8 cellular contexts compared by ENCODE assay signal in the genomic region with DNA sequence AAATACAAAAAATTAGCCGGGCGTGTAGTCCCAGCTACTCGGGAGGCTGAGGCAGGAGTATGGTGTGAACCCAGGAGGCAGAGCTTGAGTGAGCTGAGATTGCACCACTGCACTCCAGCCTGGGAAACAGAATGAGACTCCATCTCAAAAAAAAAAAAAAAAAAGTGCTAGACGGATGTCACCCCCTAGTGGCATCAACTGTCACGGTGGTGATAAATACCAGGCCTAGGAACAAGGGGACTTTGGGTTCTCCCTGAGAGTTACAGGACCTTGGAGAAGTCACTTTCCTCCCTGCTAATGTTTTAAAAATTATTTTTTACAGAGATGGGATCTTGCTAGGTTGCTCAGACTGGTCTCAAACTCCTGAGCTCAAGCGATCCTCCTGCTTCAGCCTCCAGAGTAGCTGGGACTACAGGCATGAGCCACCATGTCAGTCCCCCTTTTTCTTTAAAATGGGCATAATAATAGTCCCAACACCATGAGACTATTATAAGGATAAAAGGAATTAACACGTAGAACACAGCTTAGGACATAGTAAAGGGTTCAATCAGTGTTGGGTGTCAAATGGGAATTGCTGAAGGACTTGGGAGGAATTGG. TPM values are rescaled to one million over a fixed set of nuclear protein-coding genes. Genes with fewer than 3 reads are reported as not detected.
DNase-seq lines count a peak whose midpoint lies in the region; ATAC-seq and TF ChIP-seq lines count a peak whose summit lies in the region.
"Had no signal": no experiment of that assay in that cellular context is flagged by ENCODE, and none has a peak within 500 bp of the region (broad histone marks: within the 10 kb centered on the region; RNA-seq: fewer than 3 reads in every experiment).

No MANE protein-coding gene starts in this region.

- H3K36me3 Mint-ChIP-seq in Calu3 (ENCODE audit: insufficient read depth, unreplicated experiment): no peaks in the 10 kb centered on the region
- no peaks in the 10 kb centered on the region for H3K36me3 Mint-ChIP-seq in activated CD4-positive, alpha-beta T cell treated with anti-CD3 and anti-CD28 coated beads, Interleukin-2, amount 10 ng/mL, durations not matched to agents 7 days and 5 days (ENCODE audit: low read depth)

- H3K36me3 ChIP-seq in lower lobe of right lung: no peaks in the 10 kb centered on the region

- H3K9me3 Mint-ChIP-seq in Calu3 (ENCODE audit: low read depth, unreplicated experiment): no peaks in the 10 kb centered on the region
- H3K9me3 Mint-ChIP-seq in activated CD4-positive, alpha-beta T cell treated with anti-CD3 and anti-CD28 coated beads, Interleukin-2, amount 10 ng/mL, durations not matched to agents 7 days and 5 days: no peaks in the 10 kb centered on the region
- H3K9me3 Mint-ChIP-seq: nephron had no signal

- H3K9me3 ChIP-seq in lower lobe of right lung: no peaks in the 10 kb centered on the region

- H3K4me1 ChIP-seq in lower lobe of right lung: peaks cover 13% of the 10 kb centered on the region

- H3K27ac Mint-ChIP-seq in Calu3 (ENCODE audit: unreplicated experiment): no peak overlapping the region
- H3K27ac Mint-ChIP-seq in activated CD4-positive, alpha-beta T cell treated with anti-CD3 and anti-CD28 coated beads, Interleukin-2, amount 10 ng/mL, durations not matched to agents 7 days and 5 days: no peak overlapping the region

- peaks cover 27% of the 10 kb centered on the region for H3K27me3 ChIP-seq in lower lobe of right lung (ENCODE audit: low read depth)

- ATAC-seq in lower lobe of right lung (no peak), HG02938 (IDR thresholded peaks at IDR 0.05; ENCODE audit: unreplicated experiment) (no peak)

- no TSS peak for BruUV-seq in Calu3 (replicated peaks; lab: Mats Ljungman, UMichigan)

- H3K4me3 Mint-ChIP-seq in Calu3 (ENCODE audit: low read depth, unreplicated experiment): no peak overlapping the region
- no peak overlapping the region for H3K4me3 Mint-ChIP-seq in activated CD4-positive, alpha-beta T cell treated with anti-CD3 and anti-CD28 coated beads, Interleukin-2, amount 10 ng/mL, durations not matched to agents 7 days and 5 days

- no peak overlapping the region for H3K27ac ChIP-seq in lower lobe of right lung

- POLR2A ChIA-PET in activated CD4-positive, alpha-beta T cell treated with anti-CD3 and anti-CD28 coated beads, Interleukin-2, amount 10 ng/mL, durations not matched to agents 7 days and 5 days (lab: Charles Lee): no interaction called here

- peak; percentile 16 for TF ChIP-seq CTCF in Calu3 (IDR thresholded peaks at IDR 0.05; ENCODE audit: unreplicated experiment)
- TF ChIP-seq CTCF in lower lobe of right lung (IDR thresholded peaks at IDR 0.05): peak; percentile 18

- DNase-seq in Calu3 (no peak), HCEC 1CT (peak; percentile 24), lower lobe of right lung (peak; percentile 31), islet precursor cell (no peak)
- peak; percentile 45 for DNase-seq in activated CD4-positive, alpha-beta T cell treated with anti-CD3 and anti-CD28 coated beads, Interleukin-2, amount 10 ng/mL, durations not matched to agents 7 days and 5 days
- no peak for DNase-seq in activated CD8-positive, alpha-beta memory T cell treated with anti-CD3 and anti-CD28 coated beads, Interleukin-2, amount 50 U/mL, for 48 hours

- H3K4me3 ChIP-seq in lower lobe of right lung: no peak overlapping the region

- H3K27me3 Mint-ChIP-seq in Calu3 (ENCODE audit: unreplicated experiment): peaks cover 12% of the 10 kb centered on the region
- H3K27me3 Mint-ChIP-seq in activated CD4-positive, alpha-beta T cell treated with anti-CD3 and anti-CD28 coated beads, Interleukin-2, amount 10 ng/mL, durations not matched to agents 7 days and 5 days: peaks cover 23% of the 10 kb centered on the region

- H3K4me1 Mint-ChIP-seq in Calu3 (ENCODE audit: low read depth, unreplicated experiment): no peaks in the 10 kb centered on the region
- peaks cover 5% of the 10 kb centered on the region for H3K4me1 Mint-ChIP-seq in activated CD4-positive, alpha-beta T cell treated with anti-CD3 and anti-CD28 coated beads, Interleukin-2, amount 10 ng/mL, durations not matched to agents 7 days and 5 days

- intact Hi-C loops in Calu3 (cut with micrococcal nuclease; ENCODE audit: unreplicated experiment) (no loop called here), lower lobe of right lung (cut with DNase I) (no loop called here)

- CTCF ChIA-PET in Calu3 (lab: Charles Lee): interaction anchor here (1.0 kb wide), 1 partner anchor 542 kb away, joined by 5 read pairs; no protein-coding TSS in a partner anchor
- CTCF ChIA-PET in activated CD4-positive, alpha-beta T cell treated with anti-CD3 and anti-CD28 coated beads, Interleukin-2, amount 10 ng/mL, durations not matched to agents 7 days and 5 days (lab: Charles Lee): interaction anchor here (0.7 to 0.8 kb wide), 2 partner anchors 29 to 37 kb away, joined by 3 to 4 read pairs; no protein-coding TSS in a partner anchor

RNA-seq across cellular contexts. Expression of gene TMEM130, which starts 2.6 kb away (rescaled TPM):
- not detected in 2 replicates for total RNA-seq in Calu3 (2022)
- not detected for total RNA-seq in activated CD4-positive, alpha-beta T cell treated with anti-CD3 and anti-CD28 coated beads, Interleukin-2, amount 10 ng/mL, durations not matched to agents 7 days and 5 days
- 2.9 TPM for total RNA-seq in lower lobe of right lung

RNA-seq across cellular contexts. Expression of gene TRRAP, which starts 5.9 kb away (rescaled TPM):
- total RNA-seq in Calu3 (2022) (28.0 and 30.9 TPM in 2 replicates), lower lobe of right lung (38.5 TPM)
- total RNA-seq in activated CD4-positive, alpha-beta T cell treated with anti-CD3 and anti-CD28 coated beads, Interleukin-2, amount 10 ng/mL, durations not matched to agents 7 days and 5 days: 10 to 100 TPM; 63.4 to 65.1 TPM

Comparison
In these comparisons a context has a peak if more than half of its experiments do, and no peak if none do; other contexts are left out.
1. DNase-seq: peak in HCEC 1CT (single experiment), activated CD4-positive, alpha-beta T cell treated with anti-CD3 and anti-CD28 coated beads, Interleukin-2, amount 10 ng/mL, durations not matched to agents 7 days and 5 days (single experiment) and lower lobe of right lung (single experiment); none in Calu3 (single experiment), islet precursor cell (single experiment) and activated CD8-positive, alpha-beta memory T cell treated with anti-CD3 and anti-CD28 coated beads, Interleukin-2, amount 50 U/mL, for 48 hours (single experiment).